Comparison of ENCODE assay signal across 15 cellular contexts in the genomic region with DNA sequence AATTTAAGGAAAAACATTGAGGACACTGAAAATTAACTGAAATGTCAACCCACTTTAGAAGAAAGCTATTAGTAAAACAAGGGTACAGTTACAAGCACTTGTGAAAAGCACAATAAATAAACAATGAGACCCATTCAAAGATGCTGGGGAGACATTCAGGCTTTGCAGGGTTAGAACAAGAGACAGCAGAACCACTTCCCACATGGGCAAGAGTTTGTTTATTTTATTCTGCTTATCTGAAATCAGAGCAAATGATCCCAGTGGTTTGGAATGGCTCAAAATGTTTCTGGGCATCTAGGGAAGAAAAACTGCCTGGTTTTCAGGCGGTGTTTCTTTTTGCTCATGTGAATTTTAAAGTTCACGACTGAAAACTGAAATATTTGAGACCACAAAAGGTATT. TPM values are rescaled to one million over a fixed set of nuclear protein-coding genes. Genes with fewer than 3 reads are reported as not detected.
DNase-seq lines count a peak whose midpoint lies in the region; ATAC-seq, FAIRE-seq and TF ChIP-seq lines count a peak whose summit lies in the region.
"Had no signal": no experiment of that assay in that cellular context is flagged by ENCODE, and none has a peak within 500 bp of the region (broad histone marks: within the 10 kb centered on the region; RNA-seq: fewer than 3 reads in every experiment).

No MANE protein-coding gene starts in this region.

- no peak overlapping the region for H2AFZ ChIP-seq in astrocyte (ENCODE audit: low read depth, low read length)

- H3K4me1 ChIP-seq in HUES64 (ENCODE audit: insufficient read depth, low read length) (peaks cover 37% of the 10 kb centered on the region), astrocyte (ENCODE audit: insufficient read depth, low read length) (peaks cover 17% of the 10 kb centered on the region)

- H4K20me1 ChIP-seq in astrocyte (ENCODE audit: insufficient read depth, low read length), result peaks cover 59% of the 10 kb centered on the region

- peaks cover 22% of the 10 kb centered on the region for H3K4me1 Mint-ChIP-seq in astrocyte (ENCODE audit: low read depth, unreplicated experiment)

- H3K27ac ChIP-seq in HUES64 (ENCODE audit: low read depth, low read length) (peak overlapping the region; percentile 70), astrocyte (ENCODE audit: low read depth, low read length) (peak overlapping the region; percentile 41)

- H3K36me3 Mint-ChIP-seq in astrocyte (ENCODE audit: low read depth, unreplicated experiment), result no peaks in the 10 kb centered on the region

- H3K27me3 Mint-ChIP-seq in astrocyte (ENCODE audit: low read depth, unreplicated experiment), result no peaks in the 10 kb centered on the region

- H3K4me3 ChIP-seq in HUES64 (ENCODE audit: low read length), result no peak overlapping the region
- no peak overlapping the region for H3K4me3 ChIP-seq in astrocyte (ENCODE audit: insufficient read depth, low read depth, low read length)

- no peak for TF ChIP-seq CTCF in astrocyte (IDR thresholded peaks at IDR 0.05; ENCODE audit: insufficient read depth, low read depth, low read length)

- peak overlapping the region; percentile 51 for H3K4me2 ChIP-seq in astrocyte (ENCODE audit: low read length)

- H3K79me2 ChIP-seq in astrocyte (ENCODE audit: insufficient read depth, low read length), result peaks cover 85% of the 10 kb centered on the region

- DNase-seq in A172 (ENCODE audit: low spot score), result peak; percentile 10
- DNase-seq in astrocyte (ENCODE audit: low read depth), result peak; percentile 81
- peak; percentile 40 for DNase-seq in inferior parietal cortex (ENCODE audit: extremely low spot score)
- no peak for DNase-seq in LoVo (ENCODE audit: low spot score)
- no peak for DNase-seq in NCI-H1694 (lab: John Stamatoyannopoulos, UW)
- DNase-seq in Right ventricle myocardium inferior (ENCODE audit: missing footprints), result no peak
- DNase-seq: activated naive CD4-positive, alpha-beta T cell; HCEC 1CT; NCI-H1694 treated with DMSO at 0.1 percent for 48 hours; RPMI8226; stimulated activated CD4-positive, alpha-beta T cell treated with anti-CD3 and anti-CD28 coated beads, Interleukin-2, amount 100 ng/mL, for 48 hours had no signal

- H3K36me3 ChIP-seq in HUES64 (ENCODE audit: insufficient read depth, low read length) (no peaks in the 10 kb centered on the region), astrocyte (ENCODE audit: insufficient read depth, low read length) (no peaks in the 10 kb centered on the region)

- no peaks in the 10 kb centered on the region for H3K9me3 Mint-ChIP-seq in astrocyte (ENCODE audit: unreplicated experiment)
- H3K9me3 Mint-ChIP-seq: nephron had no signal

- FAIRE-seq in astrocyte (lab: Jason Lieb, UNC), result no peak

- no peak for ATAC-seq in HG02973 (IDR thresholded peaks at IDR 0.05; ENCODE audit: unreplicated experiment)
- no peak for ATAC-seq in Right ventricle myocardium inferior
- ATAC-seq: activated CD4-positive, CD25-positive, alpha-beta regulatory T cell treated with anti-CD3 and anti-CD28 coated beads, Interleukin-2, amount 50 U/mL, for 24 hours had no signal

- intact Hi-C loops in Right ventricle myocardium inferior (cut with DNase I), result no loop called here

- peak overlapping the region; percentile 18 for H3K27ac Mint-ChIP-seq in astrocyte (ENCODE audit: unreplicated experiment)
- H3K27ac Mint-ChIP-seq: nephron had no signal

- H3K9ac ChIP-seq in HUES64 (ENCODE audit: low read depth, low read length) (no peak overlapping the region), astrocyte (ENCODE audit: low read length) (no peak overlapping the region)

- H3K27me3 ChIP-seq in HUES64 (ENCODE audit: insufficient read depth, low read length) (no peaks in the 10 kb centered on the region), astrocyte (ENCODE audit: insufficient read depth, low read length) (no peaks in the 10 kb centered on the region)

- WGBS in HUES64, result 59% methylated on average over 2 of the region's 2 CpGs

- no peaks in the 10 kb centered on the region for H3K9me3 ChIP-seq in HUES64 (ENCODE audit: insufficient read depth, low read depth, low read length)
- no peaks in the 10 kb centered on the region for H3K9me3 ChIP-seq in astrocyte (ENCODE audit: insufficient read depth, low read depth, low read length)

- peak overlapping the region; percentile 34 for H3K4me3 Mint-ChIP-seq in astrocyte (ENCODE audit: unreplicated experiment)
- H3K4me3 Mint-ChIP-seq: nephron had no signal

RNA-seq across cellular contexts. Expression of a gene that starts 42.4 kb away (rescaled TPM):
- 40.6 and 48.0 TPM in 2 replicates for total RNA-seq in A172 (2014; rRNA removed; shearing (Covaris generic))
- polyA plus RNA-seq in HUES64 (2013, experiment 1 of 2), result 24.8 TPM
- polyA plus RNA-seq in HUES64 (2013, experiment 2 of 2), result 28.8 TPM
- total RNA-seq in astrocyte (101 and 103 TPM in 2 replicates), Right ventricle myocardium inferior (23.3 TPM)

Comparison
In these comparisons a context has a peak if more than half of its experiments do, and no peak if none do; other contexts are left out.
1. DNase-seq: peak in A172 (single experiment), astrocyte (single experiment) and inferior parietal cortex (single experiment); none in LoVo (single experiment), NCI-H1694 (single experiment) and Right ventricle myocardium inferior (single experiment).